ENCODE assay signal across 24 cellular contexts in the genomic region with DNA sequence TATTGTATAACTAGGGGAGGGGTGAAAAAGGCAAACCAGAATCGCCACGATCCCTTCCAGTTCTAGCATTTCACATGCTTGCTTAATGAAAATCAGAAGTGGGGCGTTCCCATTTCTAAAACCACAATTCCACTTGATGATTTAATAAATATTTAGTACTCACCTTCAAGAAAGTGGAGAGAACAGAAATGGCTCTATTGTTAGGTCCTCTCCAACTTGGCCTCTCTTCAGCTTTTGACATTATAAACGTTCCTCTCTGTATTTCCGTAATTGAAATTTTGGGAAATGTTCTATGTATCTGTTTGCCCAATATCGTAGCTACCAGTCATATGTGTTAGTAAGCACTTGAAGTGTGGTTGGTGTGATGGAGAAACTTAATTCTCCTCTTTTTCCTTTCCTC.
"Had no signal": no experiment of that assay in that cellular context is flagged by ENCODE, and none has a peak within 500 bp of the region (broad histone marks: within the 10 kb centered on the region; RNA-seq: fewer than 3 reads in every experiment).

No MANE protein-coding gene starts in this region.

- H3K4me3 ChIP-seq: colonic mucosa, coronary artery, dorsolateral prefrontal cortex, esophagus muscularis mucosa, esophagus squamous epithelium, gastrocnemius medialis, gastroesophageal sphincter had no signal

- H3K36me3 ChIP-seq: colonic mucosa, esophagus muscularis mucosa, esophagus squamous epithelium, gastrocnemius medialis, gastroesophageal sphincter had no signal

- H3K27me3 ChIP-seq: colonic mucosa, dorsolateral prefrontal cortex, esophagus muscularis mucosa, esophagus squamous epithelium, foreskin keratinocyte, gastrocnemius medialis, gastroesophageal sphincter had no signal

- H3K9me3 Mint-ChIP-seq: dendritic cell treated with granulocyte-macrophage colony-stimulating factor and Interleukin-4, amounts not matched to agents 40 ng/mL and 50 ng/mL, for 4 days; endodermal cell had no signal

- H3K27me3 Mint-ChIP-seq: dendritic cell treated with granulocyte-macrophage colony-stimulating factor and Interleukin-4, amounts not matched to agents 40 ng/mL and 50 ng/mL, for 4 days; effector memory CD8-positive, alpha-beta T cell had no signal

- H3K27ac Mint-ChIP-seq: dendritic cell treated with granulocyte-macrophage colony-stimulating factor and Interleukin-4, amounts not matched to agents 40 ng/mL and 50 ng/mL, for 4 days; effector memory CD8-positive, alpha-beta T cell; endodermal cell had no signal

- ATAC-seq: effector memory CD8-positive, alpha-beta T cell; esophagus mucosa; foreskin keratinocyte; gastrocnemius medialis; gastroesophageal sphincter had no signal

- DNase-seq: cerebellar nuclear complex; colonic mucosa; cortex of kidney; dermis blood vessel endothelial cell; dorsolateral prefrontal cortex; effector CD4-positive, alpha-beta T cell; effector CD8-positive, alpha-beta T cell; effector memory CD4-positive, alpha-beta T cell; effector memory CD8-positive, alpha-beta T cell; endodermal cell; erythroblast; esophagus squamous epithelium; foreskin fibroblast; foreskin keratinocyte; foreskin melanocyte; gastrocnemius medialis; glutamatergic neuron; head of caudate nucleus had no signal

- H3K4me1 Mint-ChIP-seq: endodermal cell had no signal

- H3K9me3 ChIP-seq: colonic mucosa, esophagus muscularis mucosa, esophagus squamous epithelium, gastrocnemius medialis, gastroesophageal sphincter had no signal

- H3K4me1 ChIP-seq: colonic mucosa, esophagus muscularis mucosa, esophagus squamous epithelium, foreskin keratinocyte, gastrocnemius medialis, gastroesophageal sphincter had no signal

- H3K27ac ChIP-seq: colonic mucosa, coronary artery, epithelial cell of prostate, esophagus muscularis mucosa, esophagus squamous epithelium, foreskin keratinocyte, gastrocnemius medialis, gastroesophageal sphincter had no signal

- H3K4me3 Mint-ChIP-seq: dendritic cell treated with granulocyte-macrophage colony-stimulating factor and Interleukin-4, amounts not matched to agents 40 ng/mL and 50 ng/mL, for 4 days; effector memory CD8-positive, alpha-beta T cell; endodermal cell had no signal
